In genomic region chr4:105896984-105897760, GRCh38 we compare ENCODE assay signal across 14 cellular contexts. TPM values are rescaled to one million over a fixed set of nuclear protein-coding genes. Genes with fewer than 3 reads are reported as not detected.
DNase-seq lines count a peak whose midpoint lies in the region; ATAC-seq and TF ChIP-seq lines count a peak whose summit lies in the region.
"Had no signal": no experiment of that assay in that cellular context is flagged by ENCODE, and none has a peak within 500 bp of the region (broad histone marks: within the 10 kb centered on the region; RNA-seq: fewer than 3 reads in every experiment).

No MANE protein-coding gene starts in this region.

- H3K4me2 ChIP-seq in mammary epithelial cell (ENCODE audit: insufficient read depth, low read depth, low read length) = no peak overlapping the region

- H3K27ac Mint-ChIP-seq in nephron = peak overlapping the region in 2 of 3 experiments; percentile 5 to 49
- H3K27ac Mint-ChIP-seq in naive thymus-derived CD8-positive, alpha-beta T cell = no peak overlapping the region
- H3K27ac Mint-ChIP-seq: activated naive CD4-positive, alpha-beta T cell treated with anti-CD3 and anti-CD28 coated beads, Interleukin-2, amount 50 U/mL, for 72 hours; dendritic cell treated with granulocyte-macrophage colony-stimulating factor and Interleukin-4, amounts not matched to agents 40 ng/mL and 50 ng/mL, for 4 days; natural killer cell treated with Interleukin-12 subunit alpha and Interleukin-12 subunit beta and Interleukin-15 and Interleukin-18, amount 100 ng/mL, for 72 hours had no signal

- no peaks in the 10 kb centered on the region for H3K36me3 ChIP-seq in mammary epithelial cell (ENCODE audit: insufficient read depth, low read length)
- H3K36me3 ChIP-seq: Peyer's patch had no signal

- H3K4me3 Mint-ChIP-seq in nephron = peak overlapping the region; percentile 77 to 88 (median 86)
- H3K4me3 Mint-ChIP-seq in naive thymus-derived CD8-positive, alpha-beta T cell = no peak overlapping the region
- H3K4me3 Mint-ChIP-seq: dendritic cell treated with granulocyte-macrophage colony-stimulating factor and Interleukin-4, amounts not matched to agents 40 ng/mL and 50 ng/mL, for 4 days; natural killer cell treated with Interleukin-12 subunit alpha and Interleukin-12 subunit beta and Interleukin-15 and Interleukin-18, amount 100 ng/mL, for 72 hours had no signal

- H3K27me3 ChIP-seq in mammary epithelial cell (ENCODE audit: insufficient read depth, low read length) = peaks cover 40% of the 10 kb centered on the region
- H3K27me3 ChIP-seq: Peyer's patch had no signal

- H3K4me1 Mint-ChIP-seq in nephron = peaks cover 43% of the 10 kb centered on the region
- peaks cover 0 to 9% (median 3%) of the 10 kb centered on the region in 4 donors for H3K4me1 Mint-ChIP-seq in naive thymus-derived CD8-positive, alpha-beta T cell

- H3K9me3 Mint-ChIP-seq in nephron = no peaks in the 10 kb centered on the region
- peaks cover 0 to 3% (median 0%) of the 10 kb centered on the region in 9 donors for H3K9me3 Mint-ChIP-seq in naive thymus-derived CD8-positive, alpha-beta T cell
- H3K9me3 Mint-ChIP-seq: activated naive CD4-positive, alpha-beta T cell treated with anti-CD3 and anti-CD28 coated beads, Interleukin-2, amount 50 U/mL, for 72 hours; dendritic cell treated with granulocyte-macrophage colony-stimulating factor and Interleukin-4, amounts not matched to agents 40 ng/mL and 50 ng/mL, for 4 days had no signal

- no peak for ATAC-seq in naive thymus-derived CD8-positive, alpha-beta T cell

- H2AFZ ChIP-seq in mammary epithelial cell (ENCODE audit: low read depth, low read length) = no peak overlapping the region

- TF ChIP-seq CTCF in 22Rv1 (IDR thresholded peaks at IDR 0.05) = no peak
- TF ChIP-seq CTCF in mammary epithelial cell (conservative IDR thresholded peaks at IDR 0.05 in 1 of 2, IDR thresholded peaks at IDR 0.05 in 1 of 2; ENCODE audit: extremely low read depth in 1 of 2, insufficient read depth in 1 of 2, low read depth in 1 of 2, low read length in 2 of 2) = no peak
- no peak for TF ChIP-seq CTCF in nephron (IDR thresholded peaks at IDR 0.05; ENCODE audit: unreplicated experiment in 3 of 3)

- peaks cover 4% of the 10 kb centered on the region for H3K36me3 Mint-ChIP-seq in nephron (ENCODE audit: low read depth)
- peaks cover 0 to 13% (median 0%) of the 10 kb centered on the region in 3 donors for H3K36me3 Mint-ChIP-seq in naive thymus-derived CD8-positive, alpha-beta T cell

- intact Hi-C loops in mammary epithelial cell (cut with micrococcal nuclease) = no loop called here

- peaks cover 74% of the 10 kb centered on the region for H3K27me3 Mint-ChIP-seq in nephron (ENCODE audit: low read depth)
- H3K27me3 Mint-ChIP-seq in naive thymus-derived CD8-positive, alpha-beta T cell = peaks cover 46 to 74% (median 65%) of the 10 kb centered on the region in 5 donors

- H3K4me3 ChIP-seq in mammary epithelial cell (replicated peaks in 1 of 3; ENCODE audit: insufficient read depth in 1 of 3, low read depth in 2 of 3, low read length in 3 of 3) = no peak overlapping the region

- H3K4me1 ChIP-seq in mammary epithelial cell (ENCODE audit: insufficient read depth, low read length) = peaks cover 19% of the 10 kb centered on the region

- no TSS peak for BruUV-seq in mammary epithelial cell (replicated peaks; lab: Mats Ljungman, UMichigan)

- 67% methylated on average over 3 of the region's 3 CpGs for WGBS in mammary epithelial cell (ENCODE audit: low coverage, missing lambda C conversion rate)

- CTCF ChIA-PET in mammary epithelial cell (lab: Charles Lee; ENCODE audit: low non-redundant PET) = interaction anchor here (0.7 kb wide), 1 partner anchor 94 kb away, joined by 3 read pairs; no protein-coding TSS in a partner anchor

- H3K9ac ChIP-seq in mammary epithelial cell (ENCODE audit: insufficient read depth, low read length) = no peak overlapping the region

- H3K27ac ChIP-seq in 22Rv1 = peak overlapping the region; percentile 71
- H3K27ac ChIP-seq in mammary epithelial cell (ENCODE audit: insufficient read depth, low read depth, low read length) = no peak overlapping the region

- in situ Hi-C loops in mammary epithelial cell (cut with MboI; ENCODE audit: low sequenced_read_pairs in 2 of 2) = no loop called here

- no peaks in the 10 kb centered on the region for H3K79me2 ChIP-seq in mammary epithelial cell (ENCODE audit: insufficient read depth, low read length)

- no peaks in the 10 kb centered on the region for H4K20me1 ChIP-seq in mammary epithelial cell (ENCODE audit: insufficient read depth, low read length)

- no peaks in the 10 kb centered on the region for H3K9me3 ChIP-seq in mammary epithelial cell (replicated peaks; ENCODE audit: insufficient read depth, low read length)
- H3K9me3 ChIP-seq: Peyer's patch had no signal

- POLR2A ChIA-PET in naive thymus-derived CD8-positive, alpha-beta T cell (lab: Charles Lee) = no interaction called here

- dilution Hi-C loops in mammary epithelial cell (cut with HindIII; ENCODE audit: low sequenced_read_pairs) = no loop called here

- peak; percentile 17 for DNase-seq in HT-29 (ENCODE audit: low spot score)
- peak; percentile 2 for DNase-seq in mammary epithelial cell
- DNase-seq in NCI-H1105 (lab: John Stamatoyannopoulos, UW) = no peak
- DNase-seq in naive thymus-derived CD8-positive, alpha-beta T cell = no peak
- DNase-seq in iPS-NIHi11 (ENCODE audit: low spot score) = no peak
- no peak for DNase-seq in Ammon's horn (ENCODE audit: low spot score)
- DNase-seq: foreskin fibroblast; stimulated activated CD4-positive, alpha-beta T cell treated with anti-CD3 and anti-CD28 coated beads, Interleukin-12 subunit alpha, Interleukin-12 subunit beta, amount 100 ng/mL, for 4 hours had no signal

RNA-seq across cellular contexts. Expression of gene NPNT, which starts 1.9 kb away (rescaled TPM):
- total RNA-seq in HT-29 (2014; rRNA removed; shearing (Covaris generic)) = 25.7 and 35.4 TPM in 2 replicates
- total RNA-seq in mammary epithelial cell = under 1 TPM; 0.12 to 0.50 TPM
- polyA plus RNA-seq in mammary epithelial cell = not detected
- polyA minus RNA-seq in mammary epithelial cell = not detected
- total RNA-seq in naive thymus-derived CD8-positive, alpha-beta T cell = not detected
- not detected for polyA plus RNA-seq in naive thymus-derived CD8-positive, alpha-beta T cell
- total RNA-seq: natural killer cell treated with Interleukin-12 subunit alpha and Interleukin-12 subunit beta and Interleukin-15 and Interleukin-18, amount 100 ng/mL, for 72 hours had no signal

Comparison
In these comparisons a context has a peak if more than half of its experiments do, and no peak if none do; other contexts are left out.
1. DNase-seq: peak in HT-29 (single experiment) and mammary epithelial cell (single experiment); none in NCI-H1105 (single experiment), naive thymus-derived CD8-positive, alpha-beta T cell (0 of 10), iPS-NIHi11 (single experiment) and Ammon's horn (single experiment).
2. H3K27ac Mint-ChIP-seq: peak in nephron (2 of 3); none in naive thymus-derived CD8-positive, alpha-beta T cell (0 of 10).
3. H3K4me3 Mint-ChIP-seq: peak in nephron (3 of 3); none in naive thymus-derived CD8-positive, alpha-beta T cell (0 of 10).
4. RNA of gene NPNT, which starts 1.9 kb away (total RNA-seq): 25.7 to 35.4 TPM in HT-29; 0.12 to 0.50 TPM in mammary epithelial cell and not detected in naive thymus-derived CD8-positive, alpha-beta T cell; every median in the first group is over 10 times any median in the second.